ENCODE assay signal across 9 cellular contexts in genomic region chr7:88357794-88358533, GRCh38. TPM values are rescaled to one million over a fixed set of nuclear protein-coding genes. Genes with fewer than 3 reads are reported as not detected.
A peak's percentile ranks its signal among the peaks of the same experiment; 100 is the strongest.
DNase-seq lines count a peak whose midpoint lies in the region; ATAC-seq and TF ChIP-seq lines count a peak whose summit lies in the region.
"Had no signal": no experiment of that assay in that cellular context is flagged by ENCODE, and none has a peak within 500 bp of the region (broad histone marks: within the 10 kb centered on the region; RNA-seq: fewer than 3 reads in every experiment).

No MANE protein-coding gene starts in this region.

- H3K27ac Mint-ChIP-seq in activated T-cell treated with anti-CD3 and anti-CD28 coated beads, Interleukin-2, amount 50 U/mL, for 72 hours = no peak overlapping the region

- H3K9me3 ChIP-seq in PC-9 (ENCODE audit: insufficient read depth, low read depth) = no peaks in the 10 kb centered on the region

- no TSS peak for BruUV-seq in PC-9 (replicated peaks; lab: Mats Ljungman, UMichigan)

- H3K36me3 ChIP-seq in PC-9 (ENCODE audit: low read depth) = no peaks in the 10 kb centered on the region

- H3K4me3 ChIP-seq in PC-9 = no peak overlapping the region

- POLR2A ChIA-PET in PC-9 (lab: Charles Lee; ENCODE audit: unreplicated experiment) = interaction anchor here (0.6 kb wide), 1 partner anchor 134 kb away, joined by 6 read pairs; no protein-coding TSS in a partner anchor

- no peak for DNase-seq in PC-9
- no peak for DNase-seq in Right ventricle myocardium superior
- no peak for DNase-seq in NCI-H128 (lab: John Stamatoyannopoulos, UW; ENCODE audit: unreplicated experiment)
- no peak for DNase-seq in NCI-H1694 treated with DMSO at 0.1 percent for 48 hours (lab: John Stamatoyannopoulos, UW)
- DNase-seq in activated T-cell treated with anti-CD3 and anti-CD28 coated beads, Interleukin-2, amount 50 U/mL, for 72 hours = no peak
- DNase-seq in stimulated activated CD4-positive, alpha-beta T cell treated with anti-CD3 and anti-CD28 coated beads, Interleukin-12 subunit alpha, Interleukin-12 subunit beta, amount 100 ng/mL, for 4 hours = no peak

- H3K9me2 ChIP-seq in PC-9 (ENCODE audit: insufficient read depth) = no peaks in the 10 kb centered on the region

- H3K4me2 ChIP-seq in PC-9 = peak overlapping the region; percentile 56

- no peak overlapping the region for H3K27ac ChIP-seq in PC-9

- no peak overlapping the region for H3K4me3 Mint-ChIP-seq in activated T-cell treated with anti-CD3 and anti-CD28 coated beads, Interleukin-2, amount 50 U/mL, for 72 hours

- H3K9me3 Mint-ChIP-seq in activated T-cell treated with anti-CD3 and anti-CD28 coated beads, Interleukin-2, amount 50 U/mL, for 72 hours = no peaks in the 10 kb centered on the region

- peaks cover 4% of the 10 kb centered on the region for H3K4me1 Mint-ChIP-seq in activated T-cell treated with anti-CD3 and anti-CD28 coated beads, Interleukin-2, amount 50 U/mL, for 72 hours (ENCODE audit: low read depth)

- H3K4me1 ChIP-seq in PC-9 (replicated peaks; ENCODE audit: insufficient read depth) = peaks cover 15% of the 10 kb centered on the region

- CTCF ChIA-PET in PC-9 (lab: Charles Lee) = interaction anchor here (0.6 to 2.7 kb wide), 3 partner anchors 78 to 417 kb away, joined by 3 to 52 read pairs (median 4); no protein-coding TSS in a partner anchor

- peaks cover 27% of the 10 kb centered on the region for H3K27me3 Mint-ChIP-seq in activated T-cell treated with anti-CD3 and anti-CD28 coated beads, Interleukin-2, amount 50 U/mL, for 72 hours (ENCODE audit: low read depth)

- no peaks in the 10 kb centered on the region for H3K79me2 ChIP-seq in PC-9 (ENCODE audit: low read depth)

- H3K27me3 ChIP-seq in PC-9 (ENCODE audit: insufficient read depth, low read depth) = no peaks in the 10 kb centered on the region

- peak; percentile 70 for TF ChIP-seq CTCF in PC-9 (conservative IDR thresholded peaks at IDR 0.05)

- H3F3A ChIP-seq in PC-9 (ENCODE audit: insufficient read depth, low read depth) = no peaks in the 10 kb centered on the region

- intact Hi-C loops in PC-9 (cut with micrococcal nuclease; ENCODE audit: unreplicated experiment) = loop anchor here (1.0 to 5.0 kb wide), 4 partner anchors 51 to 131 kb away; partner anchors contain the start of gene STEAP4
- intact Hi-C loops in Right ventricle myocardium superior (cut with DNase I) = loop anchor here (2.0 kb wide), 1 partner anchor 115 kb away; no protein-coding TSS in a partner anchor

- H2AFZ ChIP-seq in PC-9 = no peak overlapping the region

- ATAC-seq in GM18858 (IDR thresholded peaks at IDR 0.05; ENCODE audit: unreplicated experiment) (peak; percentile 74), HG02885 (IDR thresholded peaks at IDR 0.05; ENCODE audit: poor library complexity, unreplicated experiment) (peak; percentile 83), Right ventricle myocardium superior (ENCODE audit: poor library complexity) (peak; percentile 97)
- ATAC-seq in activated T-cell treated with anti-CD3 and anti-CD28 coated beads, Interleukin-2, amount 50 U/mL, for 72 hours (replicated peaks in 1 of 2) = no peak

- H4K20me1 ChIP-seq in PC-9 (ENCODE audit: insufficient read depth) = no peaks in the 10 kb centered on the region; the same call in 1 of the 2 replicates

- no peaks in the 10 kb centered on the region for H3K36me3 Mint-ChIP-seq in activated T-cell treated with anti-CD3 and anti-CD28 coated beads, Interleukin-2, amount 50 U/mL, for 72 hours (ENCODE audit: insufficient read depth in 2 of 2)

RNA-seq across cellular contexts. Expression of gene STEAP4, which starts 51.3 kb away (rescaled TPM):
- 10.3 and 12.1 TPM in 2 replicates for total RNA-seq in PC-9 (2021)
- total RNA-seq in Right ventricle myocardium superior = 20.1 TPM
- total RNA-seq in activated T-cell treated with anti-CD3 and anti-CD28 coated beads, Interleukin-2, amount 50 U/mL, for 72 hours = not detected
- total RNA-seq: T-helper 2 cell treated with Interferon-gamma antibody and Interleukin-4, amounts not matched to agents 100 ng/mL and 5 ng/mL, for 36 hours had no signal

Comparison
In these comparisons a context has a peak if more than half of its experiments do, and no peak if none do; other contexts are left out.
1. ATAC-seq: peak in GM18858 (single experiment), HG02885 (single experiment) and Right ventricle myocardium superior (single experiment); none in activated T-cell treated with anti-CD3 and anti-CD28 coated beads, Interleukin-2, amount 50 U/mL, for 72 hours (0 of 2).
2. RNA of gene STEAP4, which starts 51.3 kb away (total RNA-seq): 20.1 TPM in Right ventricle myocardium superior (single experiment) and 10.3 to 12.1 TPM in PC-9; not detected in activated T-cell treated with anti-CD3 and anti-CD28 coated beads, Interleukin-2, amount 50 U/mL, for 72 hours; every median in the first group is over 10 times any median in the second.